Comparison of ENCODE assay signal across 1 cellular context in the genomic region with DNA sequence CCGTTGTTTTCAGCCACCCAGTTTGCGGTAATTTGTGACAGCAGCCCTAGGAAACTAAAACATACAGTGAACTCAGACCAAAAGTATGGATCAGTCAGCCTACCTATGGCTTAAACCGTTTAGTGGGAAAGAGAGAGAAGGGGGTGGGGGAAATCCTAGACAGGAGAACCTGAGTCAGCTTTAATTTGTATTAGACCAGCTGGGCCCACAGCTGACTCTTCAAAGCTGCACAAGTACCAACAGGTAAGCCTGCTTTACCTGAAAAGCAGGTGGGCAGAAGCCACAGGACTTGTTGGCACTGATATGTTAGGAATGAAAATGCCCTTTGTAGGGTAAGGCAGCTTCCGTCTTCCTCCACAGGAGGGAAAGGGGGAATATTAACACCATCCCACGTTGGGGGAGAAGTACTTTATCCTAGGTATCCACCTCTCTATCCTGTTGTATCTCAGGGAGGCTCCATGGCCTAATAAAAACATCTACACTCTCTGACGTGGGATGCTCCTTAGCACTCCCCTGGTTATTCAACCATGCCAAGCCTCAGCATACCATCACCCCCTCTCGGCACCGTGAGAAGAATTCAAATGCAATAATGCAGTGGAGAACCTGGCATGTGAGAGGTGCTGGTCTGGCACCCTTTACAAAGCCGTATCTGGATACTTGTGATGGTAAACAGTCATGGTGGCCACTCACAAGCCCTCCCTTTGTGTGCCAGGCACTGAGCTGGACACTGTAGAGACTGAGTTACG.
TF ChIP-seq lines count a peak whose summit lies in the region.

No MANE protein-coding gene starts in this region.

TF ChIP-seq in K562, 482 proteins besides CTCF, POLR2A, EP300 and RAD21:
- peak; percentile 49 for TF ChIP-seq C11orf30 (IDR thresholded peaks at IDR 0.05; ENCODE audit: low read depth)
- peak; percentile 61 for TF ChIP-seq ZNF316 (IDR thresholded peaks at IDR 0.05)
- TF ChIP-seq ZNF830 (CRISPR knock-in tag; IDR thresholded peaks at IDR 0.05): no peak
- TF ChIP-seq TBP (optimal IDR thresholded peaks at IDR 0.05; ENCODE audit: low read depth, low read length): no peak
